2 cellular contexts compared by ENCODE assay signal in the genomic region with DNA sequence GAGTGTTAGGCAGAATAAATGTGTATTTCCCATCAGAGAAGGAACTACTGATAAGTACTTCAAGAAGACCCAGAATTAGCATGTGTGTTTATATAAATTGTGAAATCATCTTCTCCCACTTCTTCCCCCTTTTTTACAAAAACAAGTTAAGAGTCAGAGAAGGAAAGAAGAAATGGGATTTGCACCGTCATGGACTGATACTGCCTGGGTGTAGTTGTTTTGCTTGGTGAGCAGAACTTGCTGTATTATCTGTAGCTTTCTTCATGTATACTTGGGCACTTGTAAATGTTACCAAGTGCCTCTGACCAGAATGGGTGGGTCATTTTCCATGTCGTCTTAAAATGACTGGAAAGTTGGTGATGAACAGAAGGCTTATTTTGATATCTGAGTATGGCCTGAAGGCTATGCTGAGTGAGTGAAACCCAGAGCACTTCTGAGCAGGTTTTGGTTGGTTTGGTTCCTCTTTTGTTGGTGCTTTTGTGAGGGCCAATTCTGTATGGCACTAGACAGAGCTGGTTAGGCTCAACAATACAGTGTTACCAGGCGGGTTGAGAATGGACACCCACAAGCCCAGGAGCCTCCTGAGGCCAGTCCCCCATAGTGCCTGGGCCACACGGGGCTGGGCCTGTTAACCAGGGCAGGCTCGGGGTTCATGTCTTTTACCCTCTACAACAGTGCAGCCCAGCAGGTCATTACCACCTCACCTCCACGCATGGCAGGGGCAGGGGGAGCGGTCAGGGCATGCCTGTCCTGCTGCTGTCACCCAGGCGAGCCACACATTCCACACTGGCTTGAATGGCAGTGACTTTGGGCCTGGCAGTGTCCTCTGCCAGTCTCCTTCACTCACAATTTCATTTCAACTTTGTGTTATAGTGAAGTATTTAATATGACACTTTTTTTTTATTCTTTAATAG.
TF ChIP-seq lines count a peak whose summit lies in the region.

No MANE protein-coding gene starts in this region.

TF ChIP-seq in IMR-90, 13 proteins besides CTCF, POLR2A, EP300 and RAD21:
- TF ChIP-seq RCOR1 (IDR thresholded peaks at IDR 0.05; ENCODE audit: insufficient replicate concordance, low read length) (no peak), BHLHE40 (IDR thresholded peaks at IDR 0.05; ENCODE audit: low read depth, low read length) (no peak), SMC3 (IDR thresholded peaks at IDR 0.05; ENCODE audit: low read depth, low read length) (no peak), NFE2L2 (IDR thresholded peaks at IDR 0.05; ENCODE audit: low read depth, low read length) (peak; percentile 50), CEBPB (IDR thresholded peaks at IDR 0.05; ENCODE audit: low read depth, low read length) (peak; percentile 81)

TF ChIP-seq in H1, 55 proteins besides CTCF, POLR2A, EP300 and RAD21:
- TF ChIP-seq, protein P1, sequence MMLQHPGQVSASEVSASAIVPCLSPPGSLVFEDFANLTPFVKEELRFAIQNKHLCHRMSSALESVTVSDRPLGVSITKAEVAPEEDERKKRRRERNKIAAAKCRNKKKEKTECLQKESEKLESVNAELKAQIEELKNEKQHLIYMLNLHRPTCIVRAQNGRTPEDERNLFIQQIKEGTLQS (IDR thresholded peaks at IDR 0.05; ENCODE audit: insufficient read depth, low read depth, low read length) = no peak
- no peak for TF ChIP-seq SIN3A (conservative IDR thresholded peaks at IDR 0.05 in 1 of 2, IDR thresholded peaks at IDR 0.05 in 1 of 2; ENCODE audit: low read depth in 1 of 2, low read length in 2 of 2)
- no peak for TF ChIP-seq SP4 (IDR thresholded peaks at IDR 0.05; ENCODE audit: low read length)
- TF ChIP-seq SRF (IDR thresholded peaks at IDR 0.05; ENCODE audit: low read depth, low read length) = no peak
- no peak for TF ChIP-seq ZNF274 (IDR thresholded peaks at IDR 0.05; ENCODE audit: borderline replicate concordance, extremely low read depth, low read length)
- TF ChIP-seq KDM5A (IDR thresholded peaks at IDR 0.05; ENCODE audit: low read length) = no peak
- no peak for TF ChIP-seq PHF8 (conservative IDR thresholded peaks at IDR 0.05; ENCODE audit: low read depth, low read length)
- no peak for TF ChIP-seq JUN (IDR thresholded peaks at IDR 0.05; ENCODE audit: low read depth, low read length)
- TF ChIP-seq GTF2F1 (IDR thresholded peaks at IDR 0.05; ENCODE audit: borderline replicate concordance, low read depth, low read length) = no peak
- TF ChIP-seq BACH1 (IDR thresholded peaks at IDR 0.05; ENCODE audit: low read length) = no peak
- no peak for TF ChIP-seq TBP (IDR thresholded peaks at IDR 0.05; ENCODE audit: low read depth, low read length)
- TF ChIP-seq NRF1 (IDR thresholded peaks at IDR 0.05; ENCODE audit: low read depth, low read length) = no peak
- no peak for TF ChIP-seq ASH2L (IDR thresholded peaks at IDR 0.05; ENCODE audit: low read length)
- no peak for TF ChIP-seq RXRA (IDR thresholded peaks at IDR 0.05; ENCODE audit: insufficient read depth, low read depth, low read length)
- TF ChIP-seq TAF7 (optimal IDR thresholded peaks at IDR 0.05; ENCODE audit: borderline replicate concordance, low read depth, low read length) = no peak
- no peak for TF ChIP-seq CREB1 (IDR thresholded peaks at IDR 0.05)
- TF ChIP-seq RNF2 (IDR thresholded peaks at IDR 0.05; ENCODE audit: borderline replicate concordance, low read depth, low read length, missing control alignments, poor library complexity, severe bottlenecking) = no peak
- TF ChIP-seq POLR2AphosphoS5 (IDR thresholded peaks at IDR 0.05; ENCODE audit: low read depth, low read length) = no peak
